Comparison of ENCODE assay signal across 8 cellular contexts in genomic region chr1:153260980-153261792, GRCh38. TPM values are rescaled to one million over a fixed set of nuclear protein-coding genes. Genes with fewer than 3 reads are reported as not detected.
DNase-seq lines count a peak whose midpoint lies in the region; ATAC-seq and TF ChIP-seq lines count a peak whose summit lies in the region.

No MANE protein-coding gene starts in this region.

- in situ Hi-C loops in GM13976 (cut with MboI; ENCODE audit: low sequenced_read_pairs, unreplicated experiment) = no loop called here

- ATAC-seq in T-helper 17 cell (peak; percentile 58), HG02588 (IDR thresholded peaks at IDR 0.05; ENCODE audit: unreplicated experiment) (no peak), sciatic nerve (no peak)

- DNase-seq in GM13976 (ENCODE audit: low spot score) (peak; percentile 50), T-helper 17 cell (peak; percentile 15 to 36 (median 18)), choroid plexus epithelial cell (ENCODE audit: low read depth) (peak; percentile 7), mesothelial cell of epicardium (ENCODE audit: low spot score in 2 of 2, unreplicated experiment in 2 of 2) (peak; percentile 31 to 52), type B pancreatic cell (ENCODE audit: extremely low spot score, unreplicated experiment) (no peak), NAMALWA (ENCODE audit: low spot score) (no peak), sciatic nerve (ENCODE audit: low spot score) (no peak)

- no peaks in the 10 kb centered on the region for H3K9me3 ChIP-seq in T-helper 17 cell (ENCODE audit: control insufficient read depth, low read length, poor library complexity, severe bottlenecking)

- H3K27me3 Mint-ChIP-seq in T-helper 17 cell (peaks cover 50% of the 10 kb centered on the region), mesothelial cell of epicardium (ENCODE audit: low read depth) (peaks cover 81% of the 10 kb centered on the region), type B pancreatic cell (peaks cover 77% of the 10 kb centered on the region)

- H3K4me3 Mint-ChIP-seq in T-helper 17 cell (peak overlapping the region; percentile 92), mesothelial cell of epicardium (peak overlapping the region; percentile 64), type B pancreatic cell (peak overlapping the region; percentile 84)

- H3K9me3 Mint-ChIP-seq in mesothelial cell of epicardium = peaks cover 4% of the 10 kb centered on the region
- no peaks in the 10 kb centered on the region for H3K9me3 Mint-ChIP-seq in type B pancreatic cell

- intact Hi-C loops in sciatic nerve (cut with DNase I) = no loop called here

- no peak for TF ChIP-seq CTCF in GM13976 (IDR thresholded peaks at IDR 0.05; ENCODE audit: borderline replicate concordance, control extremely low read depth, extremely low read depth, insufficient read depth, missing control alignments)
- TF ChIP-seq CTCF in choroid plexus epithelial cell (conservative IDR thresholded peaks at IDR 0.05; ENCODE audit: low read depth, low read length) = no peak
- no peak for TF ChIP-seq CTCF in mesothelial cell of epicardium (IDR thresholded peaks at IDR 0.05; ENCODE audit: unreplicated experiment)
- TF ChIP-seq CTCF in type B pancreatic cell (conservative IDR thresholded peaks at IDR 0.05) = no peak

- peak overlapping the region; percentile 11 for H3K4me3 ChIP-seq in choroid plexus epithelial cell (ENCODE audit: low read depth, low read length)

- H3K4me1 Mint-ChIP-seq in T-helper 17 cell (peaks cover 41% of the 10 kb centered on the region), mesothelial cell of epicardium (peaks cover 5% of the 10 kb centered on the region), type B pancreatic cell (ENCODE audit: unreplicated experiment) (peaks cover 5% of the 10 kb centered on the region)

- peak overlapping the region; percentile 60 for H3K27ac Mint-ChIP-seq in T-helper 17 cell
- H3K27ac Mint-ChIP-seq in mesothelial cell of epicardium = no peak overlapping the region
- H3K27ac Mint-ChIP-seq in type B pancreatic cell = no peak overlapping the region

- no peaks in the 10 kb centered on the region for H3K36me3 Mint-ChIP-seq in T-helper 17 cell (ENCODE audit: low read depth)
- H3K36me3 Mint-ChIP-seq in mesothelial cell of epicardium = no peaks in the 10 kb centered on the region
- no peaks in the 10 kb centered on the region for H3K36me3 Mint-ChIP-seq in type B pancreatic cell

RNA-seq across cellular contexts. Expression of gene LORICRIN, which starts 1.7 kb away (rescaled TPM):
- total RNA-seq in T-helper 17 cell (not detected), mesothelial cell of epicardium (not detected in 3 replicates), type B pancreatic cell (ENCODE audit: low replicate concordance) (not detected in 2 replicates), sciatic nerve (not detected)

RNA-seq across cellular contexts. Expression of gene PRR9, which starts 43.8 kb away (rescaled TPM):
- total RNA-seq in T-helper 17 cell = not detected
- total RNA-seq in mesothelial cell of epicardium = not detected in 3 replicates
- not detected in 2 replicates for total RNA-seq in type B pancreatic cell (ENCODE audit: low replicate concordance)
- total RNA-seq in sciatic nerve = not detected

RNA-seq across cellular contexts. Expression of gene PGLYRP3, which starts 51.6 kb away (rescaled TPM):
- total RNA-seq in T-helper 17 cell = not detected
- not detected in 3 replicates for total RNA-seq in mesothelial cell of epicardium
- total RNA-seq in type B pancreatic cell (ENCODE audit: low replicate concordance) = 0.87 and 1.3 TPM in 2 replicates
- total RNA-seq in sciatic nerve = not detected

RNA-seq across cellular contexts. Expression of gene LELP1, which starts 58.0 kb away (rescaled TPM):
- total RNA-seq in T-helper 17 cell (not detected), mesothelial cell of epicardium (not detected in 3 replicates), type B pancreatic cell (ENCODE audit: low replicate concordance) (not detected in 2 replicates), sciatic nerve (not detected)

Comparison
In these comparisons a context has a peak if more than half of its experiments do, and no peak if none do; other contexts are left out.
1. DNase-seq: peak in GM13976 (single experiment), T-helper 17 cell (3 of 3), choroid plexus epithelial cell (single experiment) and mesothelial cell of epicardium (2 of 2); none in type B pancreatic cell (single experiment), NAMALWA (single experiment) and sciatic nerve (single experiment).
2. Peak in every context shown above with its lines, with median percentiles within 50 percentile points of each other: H3K4me3 Mint-ChIP-seq.